Comparison of ENCODE assay signal across 22 cellular contexts in the genomic region with DNA sequence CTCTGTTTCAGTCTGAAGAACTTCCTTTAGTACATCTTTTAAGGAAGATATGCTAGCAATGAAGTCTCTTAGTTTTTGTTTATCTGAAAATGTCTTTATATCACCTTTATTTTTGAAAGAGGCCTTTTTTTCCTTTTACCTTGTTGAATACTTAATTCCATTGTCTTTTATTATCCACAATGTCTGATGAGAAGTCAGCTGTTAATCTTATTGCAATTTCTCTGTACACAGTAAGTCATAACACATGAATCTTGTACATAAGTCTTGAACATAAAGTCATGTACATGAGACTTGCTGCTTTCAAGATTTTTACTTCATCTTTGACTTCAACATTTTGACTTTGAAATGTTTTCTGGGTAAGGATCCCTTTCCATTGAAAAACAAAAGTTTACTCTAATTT.
"Had no signal": no experiment of that assay in that cellular context is flagged by ENCODE, and none has a peak within 500 bp of the region (broad histone marks: within the 10 kb centered on the region; RNA-seq: fewer than 3 reads in every experiment).

No MANE protein-coding gene starts in this region.

- H3K4me3 ChIP-seq: gastrocnemius medialis, lung, neural progenitor cell, prostate gland, right atrium auricular region, sigmoid colon, stomach, thyroid gland, vagina had no signal

- H3K79me2 ChIP-seq: parathyroid adenoma had no signal

- H3K4me1 ChIP-seq: gastrocnemius medialis, neural progenitor cell, parathyroid adenoma, prostate gland, right atrium auricular region, sigmoid colon, stomach, thyroid gland, vagina had no signal

- H3K36me3 ChIP-seq: gastrocnemius medialis, neural progenitor cell, prostate gland, right atrium auricular region, sigmoid colon, stomach, thyroid gland, vagina had no signal

- H3K27ac ChIP-seq: epithelial cell of prostate, gastrocnemius medialis, neural progenitor cell, parathyroid adenoma, prostate gland, right atrium auricular region, sigmoid colon, stomach, thyroid gland, vagina had no signal

- FAIRE-seq: kidney had no signal

- DNase-seq: effector CD8-positive, alpha-beta T cell; endodermal cell; foreskin fibroblast; gastrocnemius medialis; head of caudate nucleus; kidney; midbrain; naive thymus-derived CD4-positive, alpha-beta T cell; sigmoid colon; stimulated activated CD4-positive, alpha-beta T cell treated with anti-CD3 and anti-CD28 coated beads, Interleukin-2, amount 100 ng/mL, for 24 hours; stimulated activated CD4-positive, alpha-beta T cell treated with anti-CD3 and anti-CD28 coated beads, Interleukin-4, amount 100 ng/mL, for 24 hours; stimulated activated naive CD4-positive, alpha-beta T cell treated with Interleukin-2 at 50 U/mL for 16 hours; stomach; thyroid gland; trophoblast cell had no signal

- H2AFZ ChIP-seq: neural progenitor cell, parathyroid adenoma had no signal

- H3K9me3 ChIP-seq: gastrocnemius medialis, prostate gland, thyroid gland, vagina had no signal

- H3K4me2 ChIP-seq: neural progenitor cell had no signal
